13 cellular contexts compared by ENCODE assay signal in genomic region chr1:31712041-31712440, GRCh38. TPM values are rescaled to one million over a fixed set of nuclear protein-coding genes. Genes with fewer than 3 reads are reported as not detected.
DNase-seq lines count a peak whose midpoint lies in the region; ATAC-seq and TF ChIP-seq lines count a peak whose summit lies in the region.
"Had no signal": no experiment of that assay in that cellular context is flagged by ENCODE, and none has a peak within 500 bp of the region (broad histone marks: within the 10 kb centered on the region; RNA-seq: fewer than 3 reads in every experiment).

No MANE protein-coding gene starts in this region.

- in situ Hi-C loops in astrocyte of the cerebellum (cut with HindIII; ENCODE audit: low sequenced_read_pairs) = loop anchor here (5.0 to 10.0 kb wide), 2 partner anchors 40 to 77 kb away; no protein-coding TSS in a partner anchor

- H3K36me3 Mint-ChIP-seq in HFFc6 (ENCODE audit: low read depth) = no peaks in the 10 kb centered on the region
- H3K36me3 Mint-ChIP-seq: activated CD4-positive, alpha-beta memory T cell treated with anti-CD3 and anti-CD28 coated beads for 36 hours had no signal

- WGBS in suprapubic skin = 56% methylated on average over 4 of the region's 4 CpGs

- H3K9me3 ChIP-seq in iPS-20b (ENCODE audit: insufficient read depth, low read depth, low read length) (no peaks in the 10 kb centered on the region), suprapubic skin (no peaks in the 10 kb centered on the region)
- H3K9me3 ChIP-seq: mucosa of descending colon had no signal

- no peaks in the 10 kb centered on the region for H3K9me3 Mint-ChIP-seq in HFFc6
- H3K9me3 Mint-ChIP-seq: activated CD4-positive, alpha-beta memory T cell treated with anti-CD3 and anti-CD28 coated beads for 36 hours; T-helper 1 cell treated with Interleukin-12 subunit alpha and Interleukin-12 subunit beta and Interleukin-4 antibody, amounts not matched to agents 30 μg/mL and 1 μg/mL, for 36 hours had no signal

- TF ChIP-seq EP300 in suprapubic skin (IDR thresholded peaks at IDR 0.05) = no peak

- TF ChIP-seq POLR2A in suprapubic skin (IDR thresholded peaks at IDR 0.05) = no peak

- H3K27me3 Mint-ChIP-seq in HFFc6 (ENCODE audit: insufficient read depth) = no peaks in the 10 kb centered on the region; the same call in 1 of the 2 replicates

- no peak for TF ChIP-seq CTCF in HFFc6 (IDR thresholded peaks at IDR 0.05)
- no peak for TF ChIP-seq CTCF in astrocyte of the cerebellum (IDR thresholded peaks at IDR 0.05; ENCODE audit: low read depth, low read length, missing control alignments)
- TF ChIP-seq CTCF in suprapubic skin (IDR thresholded peaks at IDR 0.05) = no peak

- DNase-seq in HFFc6 (no peak), astrocyte of the cerebellum (ENCODE audit: low read depth) (peak; percentile 90), suprapubic skin (ENCODE audit: low spot score in 2 of 2) (no peak), HCEC 1CT (no peak), NCI-H1092 (lab: John Stamatoyannopoulos, UW) (no peak)
- DNase-seq: activated CD4-positive, alpha-beta memory T cell treated with anti-CD3 and anti-CD28 coated beads for 36 hours; dorsolateral prefrontal cortex; hippocampal formation; NCI-H146 had no signal

- H3K27me3 ChIP-seq in iPS-20b (ENCODE audit: insufficient read depth, low read length) (peaks cover 7% of the 10 kb centered on the region; the same call in 1 of the 2 replicates), suprapubic skin (no peaks in the 10 kb centered on the region)
- H3K27me3 ChIP-seq: dorsolateral prefrontal cortex had no signal

- H3K27ac ChIP-seq in iPS-20b (ENCODE audit: low read length) = no peak overlapping the region
- H3K27ac ChIP-seq in suprapubic skin = peak overlapping the region; percentile 89

- H3K4me3 ChIP-seq in astrocyte of the cerebellum (ENCODE audit: low read depth, low read length) = no peak overlapping the region
- no peak overlapping the region for H3K4me3 ChIP-seq in iPS-20b (ENCODE audit: low read length)
- H3K4me3 ChIP-seq in suprapubic skin = no peak overlapping the region
- H3K4me3 ChIP-seq: dorsolateral prefrontal cortex, mucosa of descending colon had no signal

- H3K36me3 ChIP-seq in iPS-20b (ENCODE audit: insufficient read depth, low read depth, low read length) = no peaks in the 10 kb centered on the region
- no peaks in the 10 kb centered on the region for H3K36me3 ChIP-seq in suprapubic skin

- H3K27ac Mint-ChIP-seq in HFFc6 = peak overlapping the region; percentile 90
- H3K27ac Mint-ChIP-seq: activated CD4-positive, alpha-beta memory T cell treated with anti-CD3 and anti-CD28 coated beads for 36 hours; T-helper 1 cell treated with Interleukin-12 subunit alpha and Interleukin-12 subunit beta and Interleukin-4 antibody, amounts not matched to agents 30 μg/mL and 1 μg/mL, for 36 hours had no signal

- H3K9ac ChIP-seq in iPS-20b (ENCODE audit: low read depth, low read length) = peak overlapping the region; percentile 0; the same call in 1 of the 2 replicates

- peaks cover 77% of the 10 kb centered on the region for H3K4me1 Mint-ChIP-seq in HFFc6 (ENCODE audit: low read depth)

- ATAC-seq in GM18498 (IDR thresholded peaks at IDR 0.05; ENCODE audit: unreplicated experiment) = no peak

- H3K4me1 ChIP-seq in iPS-20b (ENCODE audit: insufficient read depth, low read length) (peaks cover 6% of the 10 kb centered on the region), suprapubic skin (peaks cover 51% of the 10 kb centered on the region)

- H3K4me3 Mint-ChIP-seq in HFFc6 = peak overlapping the region; percentile 80
- H3K4me3 Mint-ChIP-seq: activated CD4-positive, alpha-beta memory T cell treated with anti-CD3 and anti-CD28 coated beads for 36 hours; T-helper 1 cell treated with Interleukin-12 subunit alpha and Interleukin-12 subunit beta and Interleukin-4 antibody, amounts not matched to agents 30 μg/mL and 1 μg/mL, for 36 hours had no signal

RNA-seq across cellular contexts. Expression of gene COL16A1, which starts 8.2 kb away (rescaled TPM):
- total RNA-seq in HFFc6 (2021; fragmentation: NEBNext Ultra II Directional; extraction: Animal tissue kit (Norgen Biotek cat#: 25700)) = 100 to 1,000 TPM in 1 of 6 experiments, 10 to 100 TPM in 5; 74.1 to 100 (median 87.6) TPM
- 100 to 1,000 TPM in 2 of 4 donors, 10 to 100 TPM in 2; 41.6 to 188 (median 93.1) TPM for total RNA-seq in suprapubic skin

RNA-seq across cellular contexts. Expression of gene ADGRB2, which starts 52.1 kb away (rescaled TPM):
- total RNA-seq in HFFc6 (2021; fragmentation: NEBNext Ultra II Directional; extraction: Animal tissue kit (Norgen Biotek cat#: 25700)) = 1 to 10 TPM; 4.9 to 8.8 (median 6.4) TPM
- total RNA-seq in suprapubic skin = 1 to 10 TPM; 1.4 to 6.0 (median 2.5) TPM
